Comparison of ENCODE assay signal across 1 cellular context in genomic region chr9:125850763-125851162, GRCh38.
TF ChIP-seq lines count a peak whose summit lies in the region.

No MANE protein-coding gene starts in this region.

TF ChIP-seq in HepG2, 621 proteins besides CTCF, POLR2A, EP300 and RAD21 (continued from another document and continues in another):
- no peak for TF ChIP-seq PRDM10 (CRISPR knock-in tag; IDR thresholded peaks at IDR 0.05; ENCODE audit: low read depth)
- no peak for TF ChIP-seq SIN3A (IDR thresholded peaks at IDR 0.05; ENCODE audit: borderline replicate concordance, low read depth, low read length)
- TF ChIP-seq ZNF432 (CRISPR knock-in tag; IDR thresholded peaks at IDR 0.05; ENCODE audit: borderline replicate concordance) = no peak
- no peak for TF ChIP-seq THAP7 (CRISPR knock-in tag; IDR thresholded peaks at IDR 0.05)
- TF ChIP-seq ZEB1 (IDR thresholded peaks at IDR 0.05; ENCODE audit: insufficient replicate concordance, low read depth) = no peak
- TF ChIP-seq ZNF841 (CRISPR knock-in tag; IDR thresholded peaks at IDR 0.05; ENCODE audit: borderline replicate concordance) = no peak
- no peak for TF ChIP-seq ZNF574 (CRISPR knock-in tag; IDR thresholded peaks at IDR 0.05)
- no peak for TF ChIP-seq ZSCAN12 (CRISPR knock-in tag; IDR thresholded peaks at IDR 0.05)
- peak; percentile 67; the same call in 1 of the 2 replicates for TF ChIP-seq POGZ (CRISPR knock-in tag; IDR thresholded peaks at IDR 0.05)
- TF ChIP-seq AKAP8 (CRISPR knock-in tag; IDR thresholded peaks at IDR 0.05) = no peak
- no peak for TF ChIP-seq RFXANK (CRISPR knock-in tag; IDR thresholded peaks at IDR 0.05)
- no peak for TF ChIP-seq ZNF12 (CRISPR knock-in tag; IDR thresholded peaks at IDR 0.05)
- TF ChIP-seq MLLT10 (CRISPR knock-in tag; IDR thresholded peaks at IDR 0.05) = no peak
- no peak for TF ChIP-seq ZBTB20 (CRISPR knock-in tag; IDR thresholded peaks at IDR 0.05; ENCODE audit: borderline replicate concordance, low read depth)
- TF ChIP-seq RERE (CRISPR knock-in tag; IDR thresholded peaks at IDR 0.05; ENCODE audit: low read depth) = no peak
- no peak for TF ChIP-seq ZNF501 (CRISPR knock-in tag; IDR thresholded peaks at IDR 0.05)
- no peak for TF ChIP-seq ZNF350 (CRISPR knock-in tag; IDR thresholded peaks at IDR 0.05; ENCODE audit: borderline replicate concordance, low read depth)
- no peak for TF ChIP-seq MAFK (conservative IDR thresholded peaks at IDR 0.05 in 1 of 2, IDR thresholded peaks at IDR 0.05 in 1 of 2; ENCODE audit: low read length in 2 of 2)
- no peak for TF ChIP-seq ZNF281 (CRISPR knock-in tag; IDR thresholded peaks at IDR 0.05; ENCODE audit: borderline replicate concordance)
- no peak for TF ChIP-seq E2F5 (CRISPR knock-in tag; conservative IDR thresholded peaks at IDR 0.05)
- no peak for TF ChIP-seq ZNF362 (CRISPR knock-in tag; IDR thresholded peaks at IDR 0.05; ENCODE audit: borderline replicate concordance)
- no peak for TF ChIP-seq ZBTB46 (CRISPR knock-in tag; IDR thresholded peaks at IDR 0.05; ENCODE audit: borderline replicate concordance)
- TF ChIP-seq YEATS4 (CRISPR knock-in tag; IDR thresholded peaks at IDR 0.05; ENCODE audit: borderline replicate concordance) = no peak
- no peak for TF ChIP-seq IRF9 (CRISPR knock-in tag; IDR thresholded peaks at IDR 0.05; ENCODE audit: borderline replicate concordance)
- TF ChIP-seq ZNF629 (CRISPR knock-in tag; conservative IDR thresholded peaks at IDR 0.05) = no peak
- TF ChIP-seq ARID3A (IDR thresholded peaks at IDR 0.05; ENCODE audit: low read depth, low read length) = peak; percentile 7; the same call in 1 of the 2 replicates
- TF ChIP-seq ZNF564 (CRISPR knock-in tag; IDR thresholded peaks at IDR 0.05) = no peak
- TF ChIP-seq FUBP1 (CRISPR knock-in tag; IDR thresholded peaks at IDR 0.05; ENCODE audit: borderline replicate concordance) = no peak
